18 cellular contexts compared by ENCODE assay signal in genomic region chr15:70182858-70183695, GRCh38.
DNase-seq lines count a peak whose midpoint lies in the region; ATAC-seq, FAIRE-seq and TF ChIP-seq lines count a peak whose summit lies in the region.
"Had no signal": no experiment of that assay in that cellular context is flagged by ENCODE, and none has a peak within 500 bp of the region (broad histone marks: within the 10 kb centered on the region; RNA-seq: fewer than 3 reads in every experiment).

No MANE protein-coding gene starts in this region.

- in situ Hi-C loops in SK-MEL-5 (cut with HindIII; ENCODE audit: low pct_unique_long_range_greater_than_20kb, low sequenced_read_pairs): no loop called here

- no peak for FAIRE-seq in urothelium cell line (lab: Jason Lieb, UNC)

- no peak for ATAC-seq in mucosa of descending colon

- peak; percentile 16; the same call in 1 of the 2 replicates for TF ChIP-seq CTCF in BE2C (IDR thresholded peaks at IDR 0.05; ENCODE audit: low read depth, low read length)
- peak; percentile 43; the same call in 1 of the 2 replicates for TF ChIP-seq CTCF in HEK293 (tag by site-specific recombination; IDR thresholded peaks at IDR 0.05)
- TF ChIP-seq CTCF in mucosa of descending colon (IDR thresholded peaks at IDR 0.05): no peak
- TF ChIP-seq CTCF in GM10266 (IDR thresholded peaks at IDR 0.05; ENCODE audit: control insufficient read depth, insufficient read depth, low read depth, missing control alignments): no peak

- H3K9me3 ChIP-seq in BE2C (no peaks in the 10 kb centered on the region), HEK293 (ENCODE audit: control insufficient read depth, insufficient read depth, low read depth, low read length) (no peaks in the 10 kb centered on the region), mucosa of descending colon (no peaks in the 10 kb centered on the region)
- H3K9me3 ChIP-seq: SJSA1 had no signal

- H3K36me3 ChIP-seq in BE2C (no peaks in the 10 kb centered on the region), HEK293 (ENCODE audit: control insufficient read depth in 2 of 2, insufficient read depth in 1 of 2, low read length in 2 of 2) (no peaks in the 10 kb centered on the region), mucosa of descending colon (ENCODE audit: low read depth) (no peaks in the 10 kb centered on the region)
- H3K36me3 ChIP-seq: SJSA1 had no signal

- H3K27me3 ChIP-seq in BE2C: no peaks in the 10 kb centered on the region
- H3K27me3 ChIP-seq: SJSA1 had no signal

- no peak overlapping the region for H3K27ac ChIP-seq in HEK293 (ENCODE audit: extremely low read depth, low read depth, low read length)
- H3K27ac ChIP-seq: SJSA1 had no signal

- no peak for DNase-seq in BE2C
- peak; percentile 63 for DNase-seq in SK-MEL-5 (ENCODE audit: low read depth, low spot score)
- peak; percentile 74 for DNase-seq in iPS-NIHi7 (ENCODE audit: extremely low spot score)
- no peak for DNase-seq in mucosa of descending colon
- DNase-seq in superior temporal gyrus (ENCODE audit: extremely low spot score): no peak
- no peak for DNase-seq in urothelium cell line (ENCODE audit: low spot score)
- DNase-seq in GM10266 (ENCODE audit: extremely low spot score): no peak
- DNase-seq: activated T-cell treated with anti-CD3 and anti-CD28 coated beads, Interleukin-2, amount 50 U/mL, for 48 hours; DND-41; foreskin melanocyte; IMR-90; islet precursor cell; mesenchymal stem cell; NCI-H1417; NCI-H345; NK-92 treated with Interleukin-12 subunit alpha and Interleukin-12 subunit beta, amount 100 ng/mL, for 24 hours had no signal

- intact Hi-C loops in mucosa of descending colon (cut with DNase I, micrococcal nuclease): no loop called here

- H3K4me3 ChIP-seq in BE2C (ENCODE audit: low read depth, low read length) (no peak overlapping the region), HEK293 (ENCODE audit: low read depth, low read length) (no peak overlapping the region), mucosa of descending colon (no peak overlapping the region)
- H3K4me3 ChIP-seq: SJSA1 had no signal

- POLR2A ChIA-PET in HEK293 (lab: Yijun Ruan, JAX): no interaction called here

- CTCF ChIA-PET in HEK293 (lab: Yijun Ruan, JAX): interaction anchor here (0.6 to 1.8 kb wide), 10 partner anchors 9 to 247 kb away, joined by 3 to 10 read pairs (median 4); no protein-coding TSS in a partner anchor

- H3K4me1 ChIP-seq in BE2C (peaks cover 45% of the 10 kb centered on the region), HEK293 (ENCODE audit: control insufficient read depth, insufficient read depth, low read length) (peaks cover 5% of the 10 kb centered on the region), mucosa of descending colon (ENCODE audit: low read depth) (no peaks in the 10 kb centered on the region)
- H3K4me1 ChIP-seq: SJSA1 had no signal

TF ChIP-seq in HEK293, 187 proteins besides CTCF, POLR2A, EP300 and RAD21 (continues in another document):
- TF ChIP-seq ZNF132 (tag by site-specific recombination; IDR thresholded peaks at IDR 0.05; ENCODE audit: borderline replicate concordance) (no peak), ZNF518A (tag by site-specific recombination; conservative IDR thresholded peaks at IDR 0.05; ENCODE audit: low read depth) (no peak), ZNF558 (tag by site-specific recombination; IDR thresholded peaks at IDR 0.05) (no peak), ZNF112 (tag by site-specific recombination; IDR thresholded peaks at IDR 0.05) (no peak), ZNF10 (tag by site-specific recombination; IDR thresholded peaks at IDR 0.05) (no peak), ZNF341 (tag by site-specific recombination; IDR thresholded peaks at IDR 0.05; ENCODE audit: low read depth) (no peak), SCRT1 (tag by site-specific recombination; IDR thresholded peaks at IDR 0.05; ENCODE audit: borderline replicate concordance) (peak; percentile 91), KLF9 (tag by site-specific recombination; IDR thresholded peaks at IDR 0.05; ENCODE audit: low read depth) (no peak), FEZF1 (tag by site-specific recombination; IDR thresholded peaks at IDR 0.05) (no peak), ZNF76 (tag by site-specific recombination; IDR thresholded peaks at IDR 0.05; ENCODE audit: borderline replicate concordance, low read depth) (no peak), BCL11A (tag by site-specific recombination; IDR thresholded peaks at IDR 0.05; ENCODE audit: low read depth) (no peak), ZNF548 (tag by site-specific recombination; IDR thresholded peaks at IDR 0.05) (no peak), ZNF571 (tag by site-specific recombination; IDR thresholded peaks at IDR 0.05) (no peak), ZNF561 (tag by site-specific recombination; IDR thresholded peaks at IDR 0.05; ENCODE audit: borderline replicate concordance) (no peak), ZNF449 (tag by site-specific recombination; IDR thresholded peaks at IDR 0.05) (no peak), TSHZ1 (tag by site-specific recombination; IDR thresholded peaks at IDR 0.05; ENCODE audit: borderline replicate concordance) (no peak), SCRT2 (tag by site-specific recombination; IDR thresholded peaks at IDR 0.05) (peak; percentile 91)

Comparison
In these comparisons a context has a peak if more than half of its experiments do, and no peak if none do; other contexts are left out.
1. DNase-seq: peak in SK-MEL-5 (single experiment) and iPS-NIHi7 (single experiment); none in BE2C (single experiment), mucosa of descending colon (0 of 3), superior temporal gyrus (single experiment), urothelium cell line (single experiment) and GM10266 (single experiment).
2. CTCF ChIP-seq: peak in BE2C (single experiment) and HEK293 (single experiment); none in mucosa of descending colon (single experiment) and GM10266 (single experiment).